In the genomic region with DNA sequence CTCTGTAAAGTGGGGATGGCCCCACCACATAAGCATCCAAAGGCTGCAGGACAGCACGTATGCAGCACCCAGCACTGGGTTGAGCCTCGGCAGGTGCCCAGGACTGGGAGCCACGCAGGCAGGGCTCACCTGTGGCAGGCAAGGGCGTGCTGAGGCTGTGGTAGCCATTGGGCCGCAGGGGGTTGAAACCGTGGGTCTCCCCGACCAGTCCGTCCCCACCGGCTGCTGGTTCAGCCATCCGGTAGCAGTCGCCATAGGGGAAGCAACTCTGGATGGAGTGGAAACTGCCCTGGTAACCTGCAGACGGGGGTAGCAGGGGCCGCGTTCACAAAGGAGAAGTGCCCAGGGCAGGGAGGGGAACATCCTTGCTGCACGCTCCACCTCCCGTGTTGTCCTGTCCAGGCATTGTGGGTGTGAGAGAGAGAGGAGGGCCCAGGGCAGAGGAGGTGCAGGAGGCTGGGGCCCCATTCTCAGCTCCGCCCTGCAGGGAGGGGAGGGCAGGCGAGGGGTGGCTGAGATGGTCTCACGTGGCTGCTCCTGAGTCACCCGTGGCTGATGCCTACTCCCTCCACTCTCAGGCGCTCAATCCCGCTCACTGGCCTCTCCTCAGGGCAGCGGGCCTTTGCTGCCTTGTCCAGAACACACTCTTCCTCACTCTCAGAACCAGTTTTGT, we compare ENCODE assay signal across 15 cellular contexts. TPM values are rescaled to one million over a fixed set of nuclear protein-coding genes. Genes with fewer than 3 reads are reported as not detected.
DNase-seq lines count a peak whose midpoint lies in the region; ATAC-seq and TF ChIP-seq lines count a peak whose summit lies in the region.
"Had no signal": no experiment of that assay in that cellular context is flagged by ENCODE, and none has a peak within 500 bp of the region (broad histone marks: within the 10 kb centered on the region; RNA-seq: fewer than 3 reads in every experiment).

No MANE protein-coding gene starts in this region.

- H3K27ac ChIP-seq in HCT116 (ENCODE audit: low read depth, low read length): no peak overlapping the region
- H3K27ac ChIP-seq: coronary artery, Peyer's patch had no signal

- RAD21 ChIA-PET in HCT116 (lab: Charles Lee; ENCODE audit: low non-redundant PET in 1 of 2, low total read pairs in 2 of 2, uncharacterized antibody in 2 of 2, unreplicated experiment in 2 of 2): no interaction called here

- CTCF ChIA-PET in HCT116 (lab: Charles Lee): no interaction called here
- CTCF ChIA-PET in activated CD4-positive, alpha-beta memory T cell treated with anti-CD3 and anti-CD28 coated beads for 36 hours (lab: Charles Lee): no interaction called here

- H3K4me3 ChIP-seq in HCT116 (replicated peaks in 1 of 2; ENCODE audit: low read depth in 1 of 2, low read length in 2 of 2): no peak overlapping the region
- H3K4me3 ChIP-seq: coronary artery, Peyer's patch had no signal

- TF ChIP-seq POLR2A in HCT116 (IDR thresholded peaks at IDR 0.05; ENCODE audit: borderline replicate concordance, extremely low read depth, insufficient read depth, insufficient read length): no peak

- DNase-seq in A172 (ENCODE audit: low spot score) (peak; percentile 83), HCT116 (ENCODE audit: low read depth, low spot score) (no peak), kidney tubule cell (ENCODE audit: low spot score) (peak; percentile 77)
- no peak for DNase-seq in activated CD4-positive, alpha-beta memory T cell treated with anti-CD3 and anti-CD28 coated beads for 36 hours
- no peak for DNase-seq in stimulated activated CD4-positive, alpha-beta T cell treated with anti-CD3 and anti-CD28 coated beads, Interleukin-4, amount 100 ng/mL, for 4 hours
- DNase-seq: activated effector memory CD4-positive, alpha-beta T cell treated with anti-CD3 and anti-CD28 coated beads, Interleukin-2, amount 50 U/mL, for 16 hours; hippocampal formation; Peyer's patch had no signal

- no peak overlapping the region for H2AFZ ChIP-seq in HCT116 (ENCODE audit: low read depth, low read length, poor library complexity, severe bottlenecking)

- H3K4me3 Mint-ChIP-seq in activated T-helper 17 cell treated with anti-CD3 and anti-CD28 coated beads, Interleukin-2, amount 50 U/mL, for 72 hours: no peak overlapping the region
- H3K4me3 Mint-ChIP-seq in activated CD4-positive, alpha-beta memory T cell treated with anti-CD3 and anti-CD28 coated beads for 36 hours: no peak overlapping the region
- H3K4me3 Mint-ChIP-seq: IgD-negative memory B cell had no signal

- no peak for TF ChIP-seq RAD21 in HCT116 (IDR thresholded peaks at IDR 0.05; ENCODE audit: low read depth)

- no peaks in the 10 kb centered on the region for H3K9me3 Mint-ChIP-seq in activated T-helper 17 cell treated with anti-CD3 and anti-CD28 coated beads, Interleukin-2, amount 50 U/mL, for 72 hours
- H3K9me3 Mint-ChIP-seq in activated CD4-positive, alpha-beta memory T cell treated with anti-CD3 and anti-CD28 coated beads for 36 hours: no peaks in the 10 kb centered on the region
- H3K9me3 Mint-ChIP-seq: IgD-negative memory B cell had no signal

- H3K4me1 Mint-ChIP-seq in activated T-helper 17 cell treated with anti-CD3 and anti-CD28 coated beads, Interleukin-2, amount 50 U/mL, for 72 hours: no peaks in the 10 kb centered on the region
- H3K4me1 Mint-ChIP-seq in activated CD4-positive, alpha-beta memory T cell treated with anti-CD3 and anti-CD28 coated beads for 36 hours (ENCODE audit: low read depth): no peaks in the 10 kb centered on the region

- H3K9ac ChIP-seq in HCT116 (ENCODE audit: low read length): no peak overlapping the region

- ATAC-seq in HCT116: peak; percentile 72
- peak; percentile 23 for ATAC-seq in activated T-helper 17 cell treated with anti-CD3 and anti-CD28 coated beads, Interleukin-2, amount 50 U/mL, for 72 hours (replicated peaks)
- no peak for ATAC-seq in HG03139 (IDR thresholded peaks at IDR 0.05; ENCODE audit: unreplicated experiment)
- ATAC-seq in GM21825 (IDR thresholded peaks at IDR 0.05; ENCODE audit: unreplicated experiment): no peak

- H3K27me3 Mint-ChIP-seq in activated T-helper 17 cell treated with anti-CD3 and anti-CD28 coated beads, Interleukin-2, amount 50 U/mL, for 72 hours: no peaks in the 10 kb centered on the region
- no peaks in the 10 kb centered on the region for H3K27me3 Mint-ChIP-seq in activated CD4-positive, alpha-beta memory T cell treated with anti-CD3 and anti-CD28 coated beads for 36 hours

- intact Hi-C loops in HCT116 (cut with micrococcal nuclease): no loop called here
- intact Hi-C loops in activated CD4-positive, alpha-beta memory T cell treated with anti-CD3 and anti-CD28 coated beads for 36 hours (cut with micrococcal nuclease): no loop called here

- H3K36me3 ChIP-seq in HCT116 (ENCODE audit: control insufficient read depth in 1 of 2, insufficient read depth in 2 of 2, low read length in 2 of 2): no peaks in the 10 kb centered on the region
- H3K36me3 ChIP-seq: Peyer's patch had no signal

- TF ChIP-seq CTCF in HCT116 (IDR thresholded peaks at IDR 0.05 in 2 of 3, conservative IDR thresholded peaks at IDR 0.05 in 1 of 3; ENCODE audit: borderline replicate concordance in 1 of 3, insufficient read depth in 1 of 3, low read depth in 2 of 3, low read length in 2 of 3): no peak

- H3K27me3 ChIP-seq in HCT116 (ENCODE audit: insufficient read depth, low read length): no peaks in the 10 kb centered on the region
- H3K27me3 ChIP-seq: Peyer's patch had no signal

- no peak overlapping the region for H3K27ac Mint-ChIP-seq in activated T-helper 17 cell treated with anti-CD3 and anti-CD28 coated beads, Interleukin-2, amount 50 U/mL, for 72 hours
- H3K27ac Mint-ChIP-seq in activated CD4-positive, alpha-beta memory T cell treated with anti-CD3 and anti-CD28 coated beads for 36 hours: no peak overlapping the region

- no peaks in the 10 kb centered on the region for H3K9me2 ChIP-seq in HCT116 (ENCODE audit: insufficient read depth)

- no peaks in the 10 kb centered on the region for H3K36me3 Mint-ChIP-seq in activated T-helper 17 cell treated with anti-CD3 and anti-CD28 coated beads, Interleukin-2, amount 50 U/mL, for 72 hours (ENCODE audit: low read depth)
- no peaks in the 10 kb centered on the region for H3K36me3 Mint-ChIP-seq in activated CD4-positive, alpha-beta memory T cell treated with anti-CD3 and anti-CD28 coated beads for 36 hours
- H3K36me3 Mint-ChIP-seq: IgD-negative memory B cell had no signal

- H3K9me3 ChIP-seq in HCT116 (ENCODE audit: control insufficient read depth in 1 of 2, insufficient read depth in 1 of 2, low read depth in 1 of 2, low read length in 2 of 2): no peaks in the 10 kb centered on the region
- H3K9me3 ChIP-seq: Peyer's patch had no signal

- no peaks in the 10 kb centered on the region for H3K79me2 ChIP-seq in HCT116 (ENCODE audit: insufficient read depth, low read length)

- H4K20me1 ChIP-seq in HCT116 (ENCODE audit: insufficient read depth): no peaks in the 10 kb centered on the region

- peaks cover 0 to 7% of the 10 kb centered on the region in 2 experiments; a peak in 2 of 4 replicates for H3K4me1 ChIP-seq in HCT116 (ENCODE audit: control insufficient read depth in 1 of 2, insufficient read depth in 2 of 2, low read length in 2 of 2)
- H3K4me1 ChIP-seq: Peyer's patch had no signal

- H3K4me2 ChIP-seq in HCT116 (ENCODE audit: low read length): no peak overlapping the region

- no TSS peak for BruUV-seq in HCT116 (replicated peaks; lab: Mats Ljungman, UMichigan)

- POLR2A ChIA-PET in HCT116 (lab: Charles Lee): no interaction called here
- POLR2A ChIA-PET in activated CD4-positive, alpha-beta memory T cell treated with anti-CD3 and anti-CD28 coated beads for 36 hours (lab: Charles Lee): no interaction called here

TF ChIP-seq in HCT116, 20 proteins besides CTCF, POLR2A, EP300 and RAD21:
- TF ChIP-seq ELF1 (IDR thresholded peaks at IDR 0.05; ENCODE audit: borderline replicate concordance, low read depth): no peak

RNA-seq across cellular contexts. Expression of gene DMRTB1, which starts 49.9 kb away (rescaled TPM):
- total RNA-seq in A172 (2014; rRNA removed; shearing (Covaris generic)): not detected in 2 replicates
- not detected for total RNA-seq in HCT116 (2021; ENCODE audit: unreplicated experiment)
- polyA plus RNA-seq in HCT116 (2012): not detected in 2 replicates
- not detected for total RNA-seq in activated T-helper 17 cell treated with anti-CD3 and anti-CD28 coated beads, Interleukin-2, amount 50 U/mL, for 72 hours
- total RNA-seq in activated CD4-positive, alpha-beta memory T cell treated with anti-CD3 and anti-CD28 coated beads for 36 hours: not detected
- total RNA-seq: myocyte, Peyer's patch, subcutaneous adipose tissue had no signal
- polyA plus RNA-seq: IgD-negative memory B cell had no signal

Comparison
In these comparisons a context has a peak if more than half of its experiments do, and no peak if none do; other contexts are left out.
1. DNase-seq: peak in A172 (single experiment) and kidney tubule cell (single experiment); none in HCT116 (single experiment), activated CD4-positive, alpha-beta memory T cell treated with anti-CD3 and anti-CD28 coated beads for 36 hours (single experiment) and stimulated activated CD4-positive, alpha-beta T cell treated with anti-CD3 and anti-CD28 coated beads, Interleukin-4, amount 100 ng/mL, for 4 hours (0 of 2).
2. ATAC-seq: peak in HCT116 (single experiment) and activated T-helper 17 cell treated with anti-CD3 and anti-CD28 coated beads, Interleukin-2, amount 50 U/mL, for 72 hours (single experiment); none in HG03139 (single experiment) and GM21825 (single experiment).